ENCODE assay signal across 2 cellular contexts in genomic region chr6:42851599-42851998, GRCh38.
A peak's percentile ranks its signal among the peaks of the same experiment; 100 is the strongest.
TF ChIP-seq lines count a peak whose summit lies in the region.

No MANE protein-coding gene starts in this region.

TF ChIP-seq in SK-N-SH, 30 proteins besides CTCF, POLR2A, EP300 and RAD21:
- TF ChIP-seq RXRA (IDR thresholded peaks at IDR 0.05; ENCODE audit: borderline replicate concordance, low read depth) (no peak), GATA2 (CRISPR knock-in tag; IDR thresholded peaks at IDR 0.05) (peak; percentile 33; the same call in 1 of the 2 replicates), CHD2 (IDR thresholded peaks at IDR 0.05; ENCODE audit: low read length, partially characterized antibody) (no peak)
TF ChIP-seq in SK-N-SH: peak in this region for 1.

TF ChIP-seq in SK-N-SH treated with all-trans-retinoic acid at 6 μM for 48 hours, 23 proteins besides CTCF, POLR2A, EP300 and RAD21:
- TF ChIP-seq TCF4 (CRISPR knock-in tag; IDR thresholded peaks at IDR 0.05; ENCODE audit: borderline replicate concordance) (no peak), ARNTL (CRISPR knock-in tag; IDR thresholded peaks at IDR 0.05; ENCODE audit: borderline replicate concordance, low read depth) (no peak), CSRNP3 (CRISPR knock-in tag; IDR thresholded peaks at IDR 0.05) (no peak), TSHZ2 (CRISPR knock-in tag; IDR thresholded peaks at IDR 0.05) (no peak), ZFP30 (CRISPR knock-in tag; IDR thresholded peaks at IDR 0.05) (no peak), PATZ1 (CRISPR knock-in tag; IDR thresholded peaks at IDR 0.05; ENCODE audit: borderline replicate concordance) (no peak)
